Comparison of ENCODE assay signal across 6 cellular contexts in genomic region chr20:59988141-59988540, GRCh38.
DNase-seq lines count a peak whose midpoint lies in the region; ATAC-seq, FAIRE-seq and TF ChIP-seq lines count a peak whose summit lies in the region.

No MANE protein-coding gene starts in this region.

- no peak for TF ChIP-seq EP300 in Ishikawa (IDR thresholded peaks at IDR 0.05; ENCODE audit: borderline replicate concordance)

- no peaks in the 10 kb centered on the region for H3K27me3 ChIP-seq in neutrophil

- H3K4me3 ChIP-seq in neutrophil (ENCODE audit: low read depth in 1 of 2, low read length in 1 of 2), result no peak overlapping the region

- no peak for TF ChIP-seq RAD21 in Ishikawa (IDR thresholded peaks at IDR 0.05; ENCODE audit: low read depth)

- peaks cover 61 to 80% of the 10 kb centered on the region in 2 experiments for H3K4me1 ChIP-seq in neutrophil (ENCODE audit: control insufficient read depth in 1 of 2, insufficient read depth in 1 of 2, low read depth in 1 of 2, low read length in 1 of 2)

- no peaks in the 10 kb centered on the region for H3K9me3 ChIP-seq in neutrophil

- FAIRE-seq in GM19239 (lab: Jason Lieb, UNC), result no peak

- TF ChIP-seq CTCF in neutrophil (IDR thresholded peaks at IDR 0.05), result no peak

- no peak for ATAC-seq in GM21367 (IDR thresholded peaks at IDR 0.05; ENCODE audit: unreplicated experiment)

- H3K27ac ChIP-seq in neutrophil, result peak overlapping the region; percentile 56

- no peaks in the 10 kb centered on the region for H3K36me3 ChIP-seq in neutrophil

- DNase-seq in astrocyte of the hippocampus (ENCODE audit: low read depth, low spot score) (peak; percentile 60), germinal center (ENCODE audit: low spot score) (no peak), GM19239 (ENCODE audit: insufficient read length, low spot score) (no peak)

TF ChIP-seq in Ishikawa, 13 proteins besides CTCF, POLR2A, EP300 and RAD21:
- TF ChIP-seq TAF1 (IDR thresholded peaks at IDR 0.05; ENCODE audit: low read depth) (no peak), NFIC (IDR thresholded peaks at IDR 0.05) (peak; percentile 86), CREB1 (IDR thresholded peaks at IDR 0.05; ENCODE audit: low read depth) (no peak), TCF12 (IDR thresholded peaks at IDR 0.05; ENCODE audit: low read depth) (no peak), USF1 (IDR thresholded peaks at IDR 0.05) (peak; percentile 45; the same call in 1 of the 2 replicates), YY1 (IDR thresholded peaks at IDR 0.05; ENCODE audit: low read depth) (no peak), ZBTB7A (IDR thresholded peaks at IDR 0.05; ENCODE audit: low read depth) (no peak), FOXM1 (IDR thresholded peaks at IDR 0.05; ENCODE audit: borderline replicate concordance, low read depth) (no peak), EGR1 (IDR thresholded peaks at IDR 0.05) (no peak)
TF ChIP-seq in Ishikawa: peak in this region for 2.
